16 cellular contexts compared by ENCODE assay signal in the genomic region with DNA sequence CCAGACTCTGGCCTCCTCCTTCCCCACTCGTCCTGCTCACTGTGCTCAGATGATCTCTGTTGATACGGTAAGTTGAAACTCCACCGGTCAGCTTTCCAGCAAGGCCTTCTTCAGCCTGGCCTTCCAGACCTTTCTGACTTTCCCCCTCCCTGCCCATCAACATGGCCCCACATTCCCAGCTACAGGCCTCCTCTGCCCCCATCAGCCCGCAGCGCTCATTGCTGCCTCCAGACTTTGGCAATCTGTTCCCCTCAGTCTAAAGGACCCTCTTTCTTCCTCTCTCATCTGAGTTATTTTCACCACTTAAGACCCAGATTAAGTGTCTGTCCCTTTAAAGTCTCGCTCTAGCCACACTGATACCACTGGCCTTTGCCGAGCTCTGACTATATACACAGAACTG. TPM values are rescaled to one million over a fixed set of nuclear protein-coding genes. Genes with fewer than 3 reads are reported as not detected.
DNase-seq lines count a peak whose midpoint lies in the region; ATAC-seq and TF ChIP-seq lines count a peak whose summit lies in the region.
"Had no signal": no experiment of that assay in that cellular context is flagged by ENCODE, and none has a peak within 500 bp of the region (broad histone marks: within the 10 kb centered on the region; RNA-seq: fewer than 3 reads in every experiment).

No MANE protein-coding gene starts in this region.

- H3K36me3 Mint-ChIP-seq in neural crest cell (ENCODE audit: low read depth), result no peaks in the 10 kb centered on the region
- H3K36me3 Mint-ChIP-seq in stimulated activated effector memory CD8-positive, alpha-beta T cell treated with anti-CD3 and anti-CD28 coated beads, Interleukin-12 subunit alpha, Interleukin-12 subunit beta, amount 100 ng/mL, for 72 hours, result no peaks in the 10 kb centered on the region
- H3K36me3 Mint-ChIP-seq: CD4-positive, CD25-positive, alpha-beta regulatory T cell had no signal

- no peaks in the 10 kb centered on the region for H3K27me3 ChIP-seq in DND-41 (ENCODE audit: insufficient read depth, low read length, poor library complexity)
- H3K27me3 ChIP-seq in WERI-Rb-1 (ENCODE audit: insufficient read depth, low read depth, severe bottlenecking), result no peaks in the 10 kb centered on the region
- H3K27me3 ChIP-seq: BLaER1 treated with 17β-estradiol and CSF1 and Interleukin-3, amounts not matched to agents 10 nM and 100 nM had no signal

- H3K4me3 ChIP-seq in DND-41 (ENCODE audit: low read depth in 1 of 2, low read length in 2 of 2) (no peak overlapping the region), WERI-Rb-1 (ENCODE audit: low read depth, low read length) (no peak overlapping the region)
- H3K4me3 ChIP-seq: BLaER1 treated with 17β-estradiol and CSF1 and Interleukin-3, amounts not matched to agents 10 nM and 100 nM; GM23248; HAP-1 had no signal

- no peak overlapping the region for H3K4me3 Mint-ChIP-seq in neural crest cell
- H3K4me3 Mint-ChIP-seq in stimulated activated effector memory CD8-positive, alpha-beta T cell treated with anti-CD3 and anti-CD28 coated beads, Interleukin-12 subunit alpha, Interleukin-12 subunit beta, amount 100 ng/mL, for 72 hours, result no peak overlapping the region
- H3K4me3 Mint-ChIP-seq: CD4-positive, CD25-positive, alpha-beta regulatory T cell had no signal

- no peaks in the 10 kb centered on the region for H3K79me2 ChIP-seq in DND-41 (ENCODE audit: insufficient read depth, low read length)

- H3K36me3 ChIP-seq in DND-41 (ENCODE audit: insufficient read depth, low read length), result no peaks in the 10 kb centered on the region
- H3K36me3 ChIP-seq in WERI-Rb-1, result no peaks in the 10 kb centered on the region
- H3K36me3 ChIP-seq: BLaER1 treated with 17β-estradiol and CSF1 and Interleukin-3, amounts not matched to agents 10 nM and 100 nM; HAP-1 had no signal

- no peaks in the 10 kb centered on the region for H3K4me1 Mint-ChIP-seq in neural crest cell
- H3K4me1 Mint-ChIP-seq in stimulated activated effector memory CD8-positive, alpha-beta T cell treated with anti-CD3 and anti-CD28 coated beads, Interleukin-12 subunit alpha, Interleukin-12 subunit beta, amount 100 ng/mL, for 72 hours, result no peaks in the 10 kb centered on the region
- H3K4me1 Mint-ChIP-seq: CD4-positive, CD25-positive, alpha-beta regulatory T cell had no signal

- no peaks in the 10 kb centered on the region for H4K20me1 ChIP-seq in DND-41 (ENCODE audit: insufficient read depth, low read length)
- H4K20me1 ChIP-seq: BLaER1 treated with 17β-estradiol and CSF1 and Interleukin-3, amounts not matched to agents 10 nM and 100 nM had no signal

- H3K9me3 ChIP-seq in DND-41 (ENCODE audit: insufficient read depth, low read length, severe bottlenecking), result no peaks in the 10 kb centered on the region
- no peaks in the 10 kb centered on the region for H3K9me3 ChIP-seq in WERI-Rb-1 (ENCODE audit: severe bottlenecking)
- H3K9me3 ChIP-seq: BLaER1 treated with 17β-estradiol and CSF1 and Interleukin-3, amounts not matched to agents 10 nM and 100 nM; HAP-1 had no signal

- no peak overlapping the region for H3K4me2 ChIP-seq in DND-41 (ENCODE audit: insufficient read depth, low read length)
- H3K4me2 ChIP-seq: BLaER1 treated with 17β-estradiol and CSF1 and Interleukin-3, amounts not matched to agents 10 nM and 100 nM had no signal

- H3K27ac Mint-ChIP-seq in neural crest cell (ENCODE audit: unreplicated experiment), result peak overlapping the region; percentile 16
- H3K27ac Mint-ChIP-seq in stimulated activated effector memory CD8-positive, alpha-beta T cell treated with anti-CD3 and anti-CD28 coated beads, Interleukin-12 subunit alpha, Interleukin-12 subunit beta, amount 100 ng/mL, for 72 hours, result no peak overlapping the region
- H3K27ac Mint-ChIP-seq: CD4-positive, CD25-positive, alpha-beta regulatory T cell had no signal

- H2AFZ ChIP-seq in DND-41 (ENCODE audit: low read depth, low read length), result no peak overlapping the region
- H2AFZ ChIP-seq: GM23248 had no signal

- no peak overlapping the region for H3K9ac ChIP-seq in DND-41 (ENCODE audit: low read depth, low read length)
- H3K9ac ChIP-seq: BLaER1 treated with 17β-estradiol and CSF1 and Interleukin-3, amounts not matched to agents 10 nM and 100 nM; GM23248 had no signal

- peak; percentile 14 for TF ChIP-seq CTCF in DND-41 (IDR thresholded peaks at IDR 0.05; ENCODE audit: borderline replicate concordance, extremely low read depth, low read length, poor library complexity, severe bottlenecking)
- TF ChIP-seq CTCF in WERI-Rb-1 (IDR thresholded peaks at IDR 0.05; ENCODE audit: low read depth, low read length), result peak; percentile 63
- no peak for TF ChIP-seq CTCF in neural crest cell (conservative IDR thresholded peaks at IDR 0.05)

- DNase-seq in DND-41 (no peak), WERI-Rb-1 (no peak), neural crest cell (ENCODE audit: low read depth, low spot score) (no peak), NCI-H774 (lab: John Stamatoyannopoulos, UW) (no peak), HuH-7.5 (ENCODE audit: low spot score) (no peak)
- no peak for DNase-seq in stimulated activated effector memory CD8-positive, alpha-beta T cell treated with anti-CD3 and anti-CD28 coated beads, Interleukin-12 subunit alpha, Interleukin-12 subunit beta, amount 100 ng/mL, for 72 hours (ENCODE audit: low spot score in 2 of 2)
- DNase-seq: ACHN; CD4-positive, CD25-positive, alpha-beta regulatory T cell; DMS53; GM23248 had no signal

- no peaks in the 10 kb centered on the region for H3K4me1 ChIP-seq in DND-41 (ENCODE audit: insufficient read depth, low read length)
- H3K4me1 ChIP-seq: BLaER1 treated with 17β-estradiol and CSF1 and Interleukin-3, amounts not matched to agents 10 nM and 100 nM; HAP-1 had no signal

- peaks cover 8% of the 10 kb centered on the region for H3K27me3 Mint-ChIP-seq in neural crest cell (ENCODE audit: low read depth)

- no peaks in the 10 kb centered on the region for H3K9me3 Mint-ChIP-seq in neural crest cell
- no peaks in the 10 kb centered on the region for H3K9me3 Mint-ChIP-seq in stimulated activated effector memory CD8-positive, alpha-beta T cell treated with anti-CD3 and anti-CD28 coated beads, Interleukin-12 subunit alpha, Interleukin-12 subunit beta, amount 100 ng/mL, for 72 hours
- H3K9me3 Mint-ChIP-seq: CD4-positive, CD25-positive, alpha-beta regulatory T cell had no signal

- no peak overlapping the region for H3K27ac ChIP-seq in DND-41 (ENCODE audit: low read length)
- no peak overlapping the region for H3K27ac ChIP-seq in WERI-Rb-1
- H3K27ac ChIP-seq: BLaER1 treated with 17β-estradiol and CSF1 and Interleukin-3, amounts not matched to agents 10 nM and 100 nM; GM23248 had no signal

- ATAC-seq in DND-41 (ENCODE audit: insufficient read depth, low read depth) (no peak), HG03095 (IDR thresholded peaks at IDR 0.05; ENCODE audit: unreplicated experiment) (no peak)
- peak; percentile 11 for ATAC-seq in stimulated activated effector memory CD8-positive, alpha-beta T cell treated with anti-CD3 and anti-CD28 coated beads, Interleukin-12 subunit alpha, Interleukin-12 subunit beta, amount 100 ng/mL, for 72 hours

RNA-seq across cellular contexts. Expression of a gene that starts 10.6 kb away (rescaled TPM):
- total RNA-seq in neural crest cell, result not detected in 2 replicates
- total RNA-seq: A172; CD4-positive, CD25-positive, alpha-beta regulatory T cell; Daoy; GM23248; HT1080 had no signal
